20 cellular contexts compared by ENCODE assay signal in the genomic region with DNA sequence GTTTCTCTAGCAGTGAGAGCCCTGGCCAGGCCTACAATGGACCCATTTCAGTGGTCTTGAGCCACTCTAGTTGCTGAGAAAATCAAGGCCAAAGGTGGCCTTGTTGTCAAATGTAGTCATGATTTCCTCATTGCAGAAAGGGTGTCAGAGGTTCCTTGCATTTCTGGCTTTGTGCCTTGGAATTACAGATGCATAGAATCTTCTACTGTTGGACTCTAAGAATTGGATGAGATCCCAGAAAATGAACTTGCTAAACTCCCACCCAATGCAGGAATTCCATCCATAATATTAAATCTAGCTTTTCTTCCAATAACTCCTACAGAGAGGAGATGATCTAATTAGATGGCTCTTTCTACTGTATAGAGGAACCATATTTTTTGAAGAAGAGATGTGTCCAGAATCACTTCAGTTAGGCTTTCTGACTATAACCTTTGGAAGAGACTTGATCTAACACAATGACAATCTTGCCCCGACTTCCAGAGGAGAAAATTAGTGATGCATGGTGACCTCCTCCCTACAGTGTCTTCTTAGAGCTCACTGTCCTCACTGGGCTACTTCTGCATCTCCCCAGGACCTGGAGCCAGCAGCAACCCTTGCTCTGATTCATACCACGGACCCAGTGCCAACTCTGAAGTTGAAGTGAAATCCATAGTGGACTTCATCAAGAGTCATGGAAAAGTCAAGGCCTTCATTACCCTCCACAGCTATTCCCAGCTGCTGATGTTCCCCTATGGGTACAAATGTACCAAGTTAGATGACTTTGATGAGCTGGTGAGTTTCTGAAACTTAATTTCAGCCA. TPM values are rescaled to one million over a fixed set of nuclear protein-coding genes. Genes with fewer than 3 reads are reported as not detected.
DNase-seq lines count a peak whose midpoint lies in the region; ATAC-seq and TF ChIP-seq lines count a peak whose summit lies in the region.
"Had no signal": no experiment of that assay in that cellular context is flagged by ENCODE, and none has a peak within 500 bp of the region (broad histone marks: within the 10 kb centered on the region; RNA-seq: fewer than 3 reads in every experiment).

No MANE protein-coding gene starts in this region.

- H3K36me3 ChIP-seq in A673 (ENCODE audit: insufficient read depth, low read length, poor library complexity, severe bottlenecking) (no peaks in the 10 kb centered on the region), body of pancreas (replicated peaks in 1 of 2; ENCODE audit: insufficient read depth in 1 of 2, low read depth in 2 of 2) (peaks cover 10 to 12% of the 10 kb centered on the region in 2 donors), testis (ENCODE audit: low read depth, missing control alignments) (no peaks in the 10 kb centered on the region), transverse colon (no peaks in the 10 kb centered on the region)
- H3K36me3 ChIP-seq: spleen, tibial artery had no signal

- no peak for TF ChIP-seq EP300 in transverse colon (IDR thresholded peaks at IDR 0.05; ENCODE audit: low read depth)

- WGBS in body of pancreas, 2 donors: 48 to 53% methylated on average over 2 of the region's 2 CpGs
- WGBS in testis, 2 donors: 54 to 86% methylated on average over 1 to 2 of the region's 2 CpGs
- WGBS in transverse colon (ENCODE audit: low coverage in 1 of 2), 2 donors: 50 to 70% methylated on average over 1 to 2 of the region's 2 CpGs

- CTCF ChIA-PET in A673 (lab: Charles Lee): no interaction called here

- intact Hi-C loops in A673 (cut with micrococcal nuclease; ENCODE audit: unreplicated experiment) (loop anchor here (2.0 to 5.0 kb wide), 2 partner anchors 74 to 213 kb away; a partner anchor contains a TSS), body of pancreas (cut with DNase I) (loop anchor here (10.0 kb wide), 1 partner anchor 106 kb away; a partner anchor contains a TSS), testis (cut with DNase I; ENCODE audit: low total_unique reads) (loop anchor here (10.0 kb wide), 1 partner anchor 216 kb away; a partner anchor contains a TSS), transverse colon (cut with DNase I; ENCODE audit: low total_unique reads) (no loop called here)

- H3K27ac ChIP-seq in A673 (ENCODE audit: low read depth, low read length, poor library complexity, severe bottlenecking) (no peak overlapping the region), body of pancreas (peak overlapping the region; percentile 41 to 94 (median 66)), testis (no peak overlapping the region), transverse colon (no peak overlapping the region)
- H3K27ac ChIP-seq: A549, tibial artery had no signal

- peak; percentile 70 for DNase-seq in A673 (ENCODE audit: low spot score)
- peak; percentile 36 for DNase-seq in LHCN-M2 (ENCODE audit: low read depth)
- DNase-seq in body of pancreas: no peak
- peak; percentile 91 for DNase-seq in iris pigment epithelial cell (ENCODE audit: low read depth)
- DNase-seq in DMS153 treated with DMSO at 0.1 percent for 48 hours (lab: John Stamatoyannopoulos, UW; ENCODE audit: unreplicated experiment): no peak
- no peak for DNase-seq in testis
- no peak for DNase-seq in transverse colon
- DNase-seq: activated CD4-positive, alpha-beta T cell treated with anti-CD3 and anti-CD28 coated beads for 36 hours; activated naive CD8-positive, alpha-beta T cell treated with anti-CD3 and anti-CD28 coated beads, Interleukin-2, amount 50 U/mL, for 24 hours; Calu3; effector CD4-positive, alpha-beta T cell; head of caudate nucleus; NCI-H1105; nephron progenitor cell; spleen; T-helper 17 cell; tibial artery had no signal

- POLR2A ChIA-PET in A673 (lab: Charles Lee; ENCODE audit: low non-redundant PET): no interaction called here

- H3K27me3 ChIP-seq in A673 (replicated peaks; ENCODE audit: insufficient read depth, low read depth, low read length, poor library complexity) (no peaks in the 10 kb centered on the region), body of pancreas (no peaks in the 10 kb centered on the region), testis (no peaks in the 10 kb centered on the region), transverse colon (no peaks in the 10 kb centered on the region)
- H3K27me3 ChIP-seq: tibial artery had no signal

- TF ChIP-seq CTCF in A673 (conservative IDR thresholded peaks at IDR 0.05; ENCODE audit: low read depth, low read length) (no peak), body of pancreas (IDR thresholded peaks at IDR 0.05) (no peak), testis (IDR thresholded peaks at IDR 0.05) (no peak), transverse colon (IDR thresholded peaks at IDR 0.05) (no peak)

- TF ChIP-seq POLR2A in body of pancreas (IDR thresholded peaks at IDR 0.05) (peak; percentile 13 to 58 (median 34)), testis (IDR thresholded peaks at IDR 0.05) (no peak), transverse colon (IDR thresholded peaks at IDR 0.05) (no peak)

- H3K4me1 ChIP-seq in A673 (ENCODE audit: insufficient read depth, low read length, poor library complexity, severe bottlenecking) (peaks cover 53% of the 10 kb centered on the region), body of pancreas (peaks cover 99% of the 10 kb centered on the region), testis (peaks cover 3% of the 10 kb centered on the region), transverse colon (peaks cover 0 to 16% (median 0%) of the 10 kb centered on the region in 4 donors)
- H3K4me1 ChIP-seq: A549 had no signal

- H3K9me3 ChIP-seq in A673 (ENCODE audit: low read depth, low read length, poor library complexity, severe bottlenecking): no peaks in the 10 kb centered on the region
- no peaks in the 10 kb centered on the region for H3K9me3 ChIP-seq in body of pancreas
- H3K9me3 ChIP-seq in testis: no peaks in the 10 kb centered on the region
- H3K9me3 ChIP-seq in transverse colon: no peaks in the 10 kb centered on the region
- H3K9me3 ChIP-seq: A549, spleen, tibial artery had no signal

- peak; percentile 1 for ATAC-seq in body of pancreas
- no peak for ATAC-seq in GM19351 (IDR thresholded peaks at IDR 0.05; ENCODE audit: unreplicated experiment)
- ATAC-seq: activated CD4-positive, alpha-beta T cell treated with anti-CD3 and anti-CD28 coated beads for 36 hours; activated naive CD8-positive, alpha-beta T cell treated with anti-CD3 and anti-CD28 coated beads, Interleukin-2, amount 50 U/mL, for 24 hours; T-helper 17 cell had no signal

- in situ Hi-C loops in transverse colon (cut with MboI; ENCODE audit: low pct_ligation_motif_present in 1 of 4, low pct_unique_long_range_greater_than_20kb in 1 of 4, low sequenced_read_pairs in 3 of 4): loop anchor here in 1 of 4 donors (25.0 kb wide), 1 partner anchor 208 kb away; a partner anchor contains a TSS

- H3K4me3 ChIP-seq in A673 (ENCODE audit: low read depth, low read length, poor library complexity, severe bottlenecking): no peak overlapping the region
- no peak overlapping the region for H3K4me3 ChIP-seq in body of pancreas
- no peak overlapping the region for H3K4me3 ChIP-seq in testis
- no peak overlapping the region for H3K4me3 ChIP-seq in transverse colon
- H3K4me3 ChIP-seq: A549, spleen, tibial artery had no signal

- BruUV-seq in A673 (replicated peaks; lab: Mats Ljungman, UMichigan): no TSS peak

RNA-seq across cellular contexts. Expression of a gene that starts 12.4 kb away (rescaled TPM):
- total RNA-seq in A673 (2021): 0.26 and 0.43 TPM in 2 replicates
- not detected in 2 replicates for total RNA-seq in LHCN-M2 (2014; rRNA removed)
- not detected for polyA plus RNA-seq in LHCN-M2 (2012)
- total RNA-seq in body of pancreas: 1,000 to 10,000 TPM; 4,161 to 4,381 TPM
- 1 to 10 TPM; 1.4 to 2.4 TPM for total RNA-seq in testis
- polyA plus RNA-seq in testis (ENCODE audit: insufficient read depth, low read depth, low replicate concordance): 1.1 TPM
- 1 to 10 TPM in 1 of 4 donors, under 1 TPM in 1, not detected in 2; 0.48 to 1.6 TPM for total RNA-seq in transverse colon
- total RNA-seq: Calu3, T-helper 17 cell had no signal
- polyA plus RNA-seq: A549 had no signal

RNA-seq across cellular contexts. Expression of a gene that starts 13.9 kb away (rescaled TPM):
- 0.35 TPM in 1 of 2 replicates, not detected in the other for total RNA-seq in A673 (2021)
- total RNA-seq in LHCN-M2 (2014; rRNA removed): 90.5 and 118 TPM in 2 replicates
- polyA plus RNA-seq in LHCN-M2 (2012): 238 TPM
- total RNA-seq in body of pancreas: 10 to 100 TPM in 1 of 2 donors, 1 to 10 TPM in 1; 9.6 to 10.2 TPM
- total RNA-seq in testis: under 1 TPM; 0.31 to 0.68 TPM
- 0.94 TPM for polyA plus RNA-seq in testis (ENCODE audit: insufficient read depth, low read depth, low replicate concordance)
- total RNA-seq in transverse colon: not detected
- total RNA-seq: activated CD4-positive, alpha-beta T cell treated with anti-CD3 and anti-CD28 coated beads for 36 hours; Calu3; left lobe of liver; T-helper 17 cell had no signal

Comparison
In these comparisons a context has a peak if more than half of its experiments do, and no peak if none do; other contexts are left out.
1. DNase-seq: peak in A673 (single experiment), LHCN-M2 (single experiment) and iris pigment epithelial cell (single experiment); none in body of pancreas (0 of 4), DMS153 treated with DMSO at 0.1 percent for 48 hours (single experiment), testis (single experiment) and transverse colon (single experiment).
2. H3K27ac ChIP-seq: peak in body of pancreas (4 of 4); none in A673 (single experiment), testis (0 of 2) and transverse colon (0 of 4).
3. POLR2A ChIP-seq: peak in body of pancreas (3 of 3); none in testis (single experiment) and transverse colon (single experiment).
4. RNA of a gene that starts 12.4 kb away (total RNA-seq): 4,161 to 4,381 TPM in body of pancreas; 1.4 to 2.4 TPM in testis, 0.48 to 1.6 TPM in transverse colon, 0.26 to 0.43 TPM in A673 and not detected in LHCN-M2; every median in the first group is over 1,000 times any median in the second.